In genomic region chr18:595571-595970, GRCh38 we compare ENCODE assay signal across 29 cellular contexts. TPM values are rescaled to one million over a fixed set of nuclear protein-coding genes. Genes with fewer than 3 reads are reported as not detected.
"Had no signal": no experiment of that assay in that cellular context is flagged by ENCODE, and none has a peak within 500 bp of the region (broad histone marks: within the 10 kb centered on the region; RNA-seq: fewer than 3 reads in every experiment).

No MANE protein-coding gene starts in this region.

- H3K36me3 ChIP-seq: gastroesophageal sphincter, heart left ventricle, lower lobe of right lung, neural progenitor cell, prostate gland, right atrium auricular region, sigmoid colon, thoracic aorta, tibial nerve, upper lobe of right lung, uterus had no signal

- H3K4me1 Mint-ChIP-seq: stimulated activated memory B cell treated with anti-CD40 and anti-IgM and Interleukin-4, amounts not matched to agents 10 μg/mL and 1 μg/mL and 100 μg/mL, for 72 hours had no signal

- H3K27me3 ChIP-seq: right atrium auricular region, sigmoid colon, upper lobe of right lung, uterus had no signal

- ATAC-seq: gastroesophageal sphincter; heart left ventricle; left ventricle myocardium superior; natural killer cell treated with Interleukin-12 subunit alpha and Interleukin-12 subunit beta and Interleukin-15 and Interleukin-18, amount 100 ng/mL, for 72 hours; stimulated activated memory B cell treated with anti-CD40 and anti-IgM and Interleukin-4, amounts not matched to agents 10 μg/mL and 1 μg/mL and 100 μg/mL, for 72 hours; stimulated activated naive CD8-positive, alpha-beta T cell treated with anti-CD3 and anti-CD28 coated beads, Interleukin-15, Interleukin-2, amounts not matched to agents 100 U/mL and 50 U/mL, for 24 hours had no signal

- H3K4me3 ChIP-seq: heart left ventricle, lower lobe of right lung, prostate gland, right atrium auricular region, sigmoid colon, thoracic aorta, tibial nerve, upper lobe of right lung, uterus had no signal

- H3K4me3 Mint-ChIP-seq: natural killer cell treated with Interleukin-12 subunit alpha and Interleukin-12 subunit beta and Interleukin-15 and Interleukin-18, amount 100 ng/mL, for 72 hours; stimulated activated memory B cell treated with anti-CD40 and anti-IgM and Interleukin-4, amounts not matched to agents 10 μg/mL and 1 μg/mL and 100 μg/mL, for 72 hours had no signal

- H3K9me3 Mint-ChIP-seq: natural killer cell treated with Interleukin-12 subunit alpha and Interleukin-12 subunit beta and Interleukin-15 and Interleukin-18, amount 100 ng/mL, for 72 hours; stimulated activated memory B cell treated with anti-CD40 and anti-IgM and Interleukin-4, amounts not matched to agents 10 μg/mL and 1 μg/mL and 100 μg/mL, for 72 hours had no signal

- H3K4me1 ChIP-seq: lower lobe of right lung, neural progenitor cell, prostate gland, right atrium auricular region had no signal

- H3K36me3 Mint-ChIP-seq: natural killer cell treated with Interleukin-12 subunit alpha and Interleukin-12 subunit beta and Interleukin-15 and Interleukin-18, amount 100 ng/mL, for 72 hours; neural progenitor cell; stimulated activated memory B cell treated with anti-CD40 and anti-IgM and Interleukin-4, amounts not matched to agents 10 μg/mL and 1 μg/mL and 100 μg/mL, for 72 hours had no signal

- H3K9ac ChIP-seq: neural progenitor cell had no signal

- H3K27ac ChIP-seq: epithelial cell of prostate, heart left ventricle, lower lobe of right lung, neural progenitor cell, right atrium auricular region, sigmoid colon, thoracic aorta, tibial nerve, upper lobe of right lung, uterus had no signal

- H3K27ac Mint-ChIP-seq: endodermal cell; natural killer cell treated with Interleukin-12 subunit alpha and Interleukin-12 subunit beta and Interleukin-15 and Interleukin-18, amount 100 ng/mL, for 72 hours; neural progenitor cell; stimulated activated memory B cell treated with anti-CD40 and anti-IgM and Interleukin-4, amounts not matched to agents 10 μg/mL and 1 μg/mL and 100 μg/mL, for 72 hours had no signal

- DNase-seq: effector CD4-positive, alpha-beta T cell; foreskin fibroblast; heart left ventricle; hippocampal formation; islet precursor cell; kidney glomerular epithelial cell; left ventricle myocardium superior; lower lobe of right lung; sigmoid colon; stimulated activated CD4-positive, alpha-beta T cell treated with anti-CD3 and anti-CD28 coated beads, Interleukin-4, amount 100 ng/mL, for 4 hours; stimulated activated naive CD8-positive, alpha-beta T cell treated with anti-CD3 and anti-CD28 coated beads, Interleukin-15, Interleukin-2, amounts not matched to agents 100 U/mL and 50 U/mL, for 24 hours; upper lobe of right lung; uterus had no signal

RNA-seq across cellular contexts. Expression of gene CLUL1, which starts 1.2 kb away (rescaled TPM):
- total RNA-seq: left ventricle myocardium superior; mononuclear cell; natural killer cell treated with Interleukin-12 subunit alpha and Interleukin-12 subunit beta and Interleukin-15 and Interleukin-18, amount 100 ng/mL, for 72 hours had no signal
- polyA plus RNA-seq: heart left ventricle had no signal

RNA-seq across cellular contexts. Expression of gene CETN1, which starts 15.4 kb away (rescaled TPM):
- total RNA-seq: cerebellum; dorsolateral prefrontal cortex; endodermal cell; esophagus mucosa; gastroesophageal sphincter; heart left ventricle; left ventricle myocardium superior; lower lobe of right lung; natural killer cell treated with Interleukin-12 subunit alpha and Interleukin-12 subunit beta and Interleukin-15 and Interleukin-18, amount 100 ng/mL, for 72 hours; osteocyte; right atrium auricular region; sigmoid colon; skeletal muscle tissue; thoracic aorta; tibial nerve; upper lobe of right lung; uterus had no signal
- polyA plus RNA-seq: heart left ventricle, sigmoid colon had no signal
